In the genomic region with DNA sequence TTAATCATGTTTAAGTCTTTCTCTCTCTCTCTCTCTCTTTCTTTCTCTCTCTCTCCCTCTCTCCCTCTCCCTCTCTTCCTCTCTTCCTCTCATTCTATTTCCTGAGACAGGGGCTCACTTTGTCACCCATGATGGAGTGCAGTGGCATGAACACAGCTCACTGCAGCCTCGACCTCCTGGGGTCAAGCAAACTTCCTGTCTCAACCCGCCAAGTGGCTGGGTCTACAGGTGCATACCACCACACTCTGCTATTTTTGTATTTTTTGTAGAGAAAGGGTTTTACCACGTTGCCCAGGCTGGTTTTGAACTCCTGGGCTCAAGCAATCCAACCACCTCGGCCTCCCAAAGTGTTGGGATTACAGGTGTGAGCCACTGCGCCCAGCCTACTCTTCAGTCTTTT, we compare ENCODE assay signal across 25 cellular contexts. TPM values are rescaled to one million over a fixed set of nuclear protein-coding genes. Genes with fewer than 3 reads are reported as not detected.
"Had no signal": no experiment of that assay in that cellular context is flagged by ENCODE, and none has a peak within 500 bp of the region (broad histone marks: within the 10 kb centered on the region; RNA-seq: fewer than 3 reads in every experiment).

No MANE protein-coding gene starts in this region.

- H3K36me3 ChIP-seq: adrenal gland had no signal

- H3K27ac Mint-ChIP-seq: activated B cell treated with CpG ODN at 0.5 μM for 24 hours; activated CD4-positive, alpha-beta T cell treated with anti-CD3 and anti-CD28 coated beads, Interleukin-2, amount 10 ng/mL, durations not matched to agents 24 days and 14 days; activated CD8-positive, alpha-beta memory T cell treated with anti-CD3 and anti-CD28 coated beads, Interleukin-2, amount 10 ng/mL, durations not matched to agents 7 days and 5 days; activated naive CD4-positive, alpha-beta T cell treated with anti-CD3 and anti-CD28 coated beads for 36 hours; activated naive CD8-positive, alpha-beta T cell; activated T-cell treated with anti-CD3 and anti-CD28 coated beads, Interleukin-2, amount 50 U/mL, for 24 hours; T-helper 17 cell had no signal

- H3K4me1 ChIP-seq: adrenal gland had no signal

- H3K9me3 ChIP-seq: adrenal gland had no signal

- H3K27me3 Mint-ChIP-seq: activated B cell treated with CpG ODN at 0.5 μM for 24 hours; activated naive CD8-positive, alpha-beta T cell; activated T-cell treated with anti-CD3 and anti-CD28 coated beads, Interleukin-2, amount 50 U/mL, for 24 hours; T-helper 17 cell had no signal

- H3K36me3 Mint-ChIP-seq: activated CD8-positive, alpha-beta memory T cell treated with anti-CD3 and anti-CD28 coated beads, Interleukin-2, amount 10 ng/mL, durations not matched to agents 7 days and 5 days; activated naive CD8-positive, alpha-beta T cell had no signal

- H3K4me3 ChIP-seq: adrenal gland had no signal

- H3K27me3 ChIP-seq: adrenal gland had no signal

- ATAC-seq: activated CD8-positive, alpha-beta memory T cell treated with anti-CD3 and anti-CD28 coated beads, Interleukin-2, amount 10 ng/mL, durations not matched to agents 7 days and 5 days; PC-3; T-helper 17 cell had no signal

- DNase-seq: activated B cell treated with CpG ODN at 0.5 μM for 24 hours; activated CD4-positive, alpha-beta T cell treated with anti-CD3 and anti-CD28 coated beads for 1 hour; activated CD4-positive, alpha-beta T cell treated with anti-CD3 and anti-CD28 coated beads, Interleukin-2, amount 10 ng/mL, durations not matched to agents 24 days and 14 days; activated CD4-positive, alpha-beta T cell treated with anti-CD3 and anti-CD28 coated beads, Interleukin-2, amount 50 U/mL, for 48 hours; activated CD8-positive, alpha-beta memory T cell treated with anti-CD3 and anti-CD28 coated beads, Interleukin-2, amount 10 ng/mL, durations not matched to agents 7 days and 5 days; activated effector memory CD4-positive, alpha-beta T cell treated with anti-CD3 and anti-CD28 coated beads, Interleukin-2, amount 50 U/mL, for 16 hours; activated naive CD4-positive, alpha-beta T cell treated with anti-CD3 and anti-CD28 coated beads for 36 hours; activated T-cell treated with anti-CD3 and anti-CD28 coated beads, Interleukin-2, amount 50 U/mL, for 24 hours; adrenal gland; anterior cingulate cortex; cerebellar nuclear complex; NCI-H1048; NCI-H146; NCI-H187 treated with DMSO at 0.1 percent for 48 hours; NCI-H2081 treated with DMSO at 0.1 percent for 48 hours; NCI-H446 treated with DMSO at 0.1 percent for 48 hours; NCI-H524 treated with DMSO at 0.1 percent for 48 hours; NCI-H748 treated with DMSO at 0.1 percent for 48 hours; NK-92 treated with Interleukin-12 subunit alpha and Interleukin-12 subunit beta, amount 100 ng/mL, for 24 hours; PC-3; SHP77; T-helper 17 cell; T-helper 9 cell had no signal

- H3K9me3 Mint-ChIP-seq: activated CD4-positive, alpha-beta T cell treated with anti-CD3 and anti-CD28 coated beads, Interleukin-2, amount 10 ng/mL, durations not matched to agents 24 days and 14 days; activated naive CD4-positive, alpha-beta T cell treated with anti-CD3 and anti-CD28 coated beads for 36 hours; activated T-cell treated with anti-CD3 and anti-CD28 coated beads, Interleukin-2, amount 50 U/mL, for 24 hours had no signal

- H3K4me1 Mint-ChIP-seq: activated CD4-positive, alpha-beta T cell treated with anti-CD3 and anti-CD28 coated beads, Interleukin-2, amount 10 ng/mL, durations not matched to agents 24 days and 14 days had no signal

- H3K27ac ChIP-seq: adrenal gland had no signal

- H3K4me3 Mint-ChIP-seq: activated B cell treated with CpG ODN at 0.5 μM for 24 hours; activated CD4-positive, alpha-beta T cell treated with anti-CD3 and anti-CD28 coated beads, Interleukin-2, amount 10 ng/mL, durations not matched to agents 24 days and 14 days; activated CD8-positive, alpha-beta memory T cell treated with anti-CD3 and anti-CD28 coated beads, Interleukin-2, amount 10 ng/mL, durations not matched to agents 7 days and 5 days; activated naive CD4-positive, alpha-beta T cell treated with anti-CD3 and anti-CD28 coated beads for 36 hours; activated naive CD8-positive, alpha-beta T cell; activated T-cell treated with anti-CD3 and anti-CD28 coated beads, Interleukin-2, amount 50 U/mL, for 24 hours; T-helper 17 cell had no signal

RNA-seq across cellular contexts. Expression of a gene that starts 24.4 kb away (rescaled TPM):
- total RNA-seq: activated CD4-positive, alpha-beta T cell treated with anti-CD3 and anti-CD28 coated beads, Interleukin-2, amount 10 ng/mL, durations not matched to agents 24 days and 14 days; SK-MEL-5 had no signal
